ENCODE assay signal across 1 cellular context in the genomic region with DNA sequence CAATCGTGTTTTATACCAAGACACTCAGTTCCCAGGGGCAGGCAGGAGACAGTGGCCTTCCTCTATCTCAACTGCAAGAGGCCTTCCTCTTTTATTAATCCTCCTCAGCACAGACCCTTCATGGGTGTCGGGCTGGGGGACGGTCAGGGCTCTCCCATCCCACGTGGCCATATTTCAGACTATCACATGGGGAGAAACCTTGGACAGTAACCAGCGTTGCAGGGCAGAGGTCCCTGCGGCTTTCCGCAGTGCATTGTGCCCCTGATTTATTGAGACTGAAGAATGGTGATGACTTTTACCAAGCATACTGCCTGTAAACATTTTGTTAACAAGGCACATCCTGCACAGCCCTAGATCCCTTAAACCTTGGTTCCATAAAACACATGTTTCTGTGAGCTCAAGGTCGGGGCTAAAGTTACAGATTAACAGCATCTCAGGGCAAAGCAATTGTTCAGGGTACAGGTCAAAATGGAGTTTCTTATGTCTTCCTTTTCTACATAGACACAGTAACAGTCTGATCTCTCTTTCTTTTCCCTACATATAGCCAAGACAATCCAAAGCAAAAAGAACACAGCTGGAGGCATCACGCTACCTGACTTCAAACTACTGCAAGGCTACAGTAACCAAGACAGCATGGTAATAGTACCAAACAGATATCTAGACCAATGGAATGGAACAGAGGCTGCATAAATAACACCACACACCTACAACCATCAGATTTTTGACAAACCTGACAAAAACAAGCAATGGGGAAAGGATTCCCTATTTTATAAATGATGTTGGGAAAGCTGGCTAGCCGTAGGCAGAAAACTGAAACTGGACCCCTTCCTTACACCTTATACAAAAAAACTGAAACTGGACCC.
A peak's percentile ranks its signal among the peaks of the same experiment; 100 is the strongest.
TF ChIP-seq lines count a peak whose summit lies in the region.
"Not testable (repeated sequence)": the region's sequence is repeated elsewhere in the genome, so short reads cannot be mapped to it uniquely, and the experiment has no call there.

No MANE protein-coding gene starts in this region.

TF ChIP-seq in HepG2, 621 proteins besides CTCF, POLR2A, EP300 and RAD21 (continued from another document and continues in another):
- TF ChIP-seq, protein P1, sequence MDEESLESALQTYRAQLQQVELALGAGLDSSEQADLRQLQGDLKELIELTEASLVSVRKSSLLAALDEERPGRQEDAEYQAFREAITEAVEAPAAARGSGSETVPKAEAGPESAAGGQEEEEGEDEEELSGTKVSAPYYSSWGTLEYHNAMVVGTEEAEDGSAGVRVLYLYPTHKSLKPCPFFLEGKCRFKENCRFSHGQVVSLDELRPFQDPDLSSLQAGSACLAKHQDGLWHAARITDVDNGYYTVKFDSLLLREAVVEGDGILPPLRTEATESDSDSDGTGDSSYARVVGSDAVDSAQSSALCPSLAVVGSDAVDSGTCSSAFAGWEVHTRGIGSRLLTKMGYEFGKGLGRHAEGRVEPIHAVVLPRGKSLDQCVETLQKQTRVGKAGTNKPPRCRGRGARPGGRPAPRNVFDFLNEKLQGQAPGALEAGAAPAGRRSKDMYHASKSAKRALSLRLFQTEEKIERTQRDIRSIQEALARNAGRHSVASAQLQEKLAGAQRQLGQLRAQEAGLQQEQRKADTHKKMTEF (CRISPR knock-in tag; IDR thresholded peaks at IDR 0.05): peak; percentile 83
- TF ChIP-seq HDAC1 (CRISPR knock-in tag; IDR thresholded peaks at IDR 0.05) (peak; percentile 72; the same call in 1 of the 2 replicates), HOXA3 (CRISPR knock-in tag; IDR thresholded peaks at IDR 0.05) (peak; percentile 75), NONO (CRISPR knock-in tag; conservative IDR thresholded peaks at IDR 0.05) (0 out of 2 replicates have a peak, but pooled peaks have one; percentile 29), NR2F6 (CRISPR knock-in tag; IDR thresholded peaks at IDR 0.05) (peak; percentile 70), ZNF557 (CRISPR knock-in tag; IDR thresholded peaks at IDR 0.05) (peak; percentile 82; the same call in 1 of the 2 replicates), ZKSCAN8 (CRISPR knock-in tag; IDR thresholded peaks at IDR 0.05; ENCODE audit: borderline replicate concordance) (peak; percentile 80; the same call in 1 of the 2 replicates), KAT8 (CRISPR knock-in tag; IDR thresholded peaks at IDR 0.05) (peak; percentile 48; the same call in 1 of the 2 replicates), ZNF761 (CRISPR knock-in tag; conservative IDR thresholded peaks at IDR 0.05) (0 out of 2 replicates have a peak, but pooled peaks have one; percentile 64), FOXC1 (CRISPR knock-in tag; IDR thresholded peaks at IDR 0.05; ENCODE audit: borderline replicate concordance) (peak; percentile 45; the same call in 1 of the 2 replicates), MEF2D (CRISPR knock-in tag; IDR thresholded peaks at IDR 0.05) (0 out of 2 replicates have a peak, but pooled peaks have one; percentile 47), ZFP36L1 (CRISPR knock-in tag; IDR thresholded peaks at IDR 0.05) (0 out of 2 replicates have a peak, but pooled peaks have one; percentile 10), ZNF644 (CRISPR knock-in tag; IDR thresholded peaks at IDR 0.05; ENCODE audit: low read depth) (peak; percentile 69; the same call in 1 of the 2 replicates), ATF7-NPFF (CRISPR knock-in tag; IDR thresholded peaks at IDR 0.05; ENCODE audit: low read depth) (0 out of 2 replicates have a peak, but pooled peaks have one; percentile 31), REL (CRISPR knock-in tag; conservative IDR thresholded peaks at IDR 0.05) (0 out of 2 replicates have a peak, but pooled peaks have one; percentile 16), HDAC2 (CRISPR knock-in tag; IDR thresholded peaks at IDR 0.05) (peak; percentile 86), ZNF205 (CRISPR knock-in tag; IDR thresholded peaks at IDR 0.05) (0 out of 2 replicates have a peak, but pooled peaks have one; percentile 20), ZNF331 (CRISPR knock-in tag; IDR thresholded peaks at IDR 0.05) (peak; percentile 50; the same call in 1 of the 2 replicates), GATAD2A (CRISPR knock-in tag; IDR thresholded peaks at IDR 0.05) (peak; percentile 93), GABPB1 (CRISPR knock-in tag; IDR thresholded peaks at IDR 0.05) (peak; percentile 66), ZNF263 (CRISPR knock-in tag; IDR thresholded peaks at IDR 0.05) (0 out of 2 replicates have a peak, but pooled peaks have one; percentile 15), ZBTB38 (CRISPR knock-in tag; IDR thresholded peaks at IDR 0.05) (peak; percentile 80), BORCS8-MEF2B (CRISPR knock-in tag; IDR thresholded peaks at IDR 0.05) (peak; percentile 49; the same call in 1 of the 2 replicates), ZNF724P (CRISPR knock-in tag; IDR thresholded peaks at IDR 0.05; ENCODE audit: borderline replicate concordance) (peak; percentile 75; the same call in 1 of the 2 replicates), IRF2 (CRISPR knock-in tag; IDR thresholded peaks at IDR 0.05) (peak; percentile 78; the same call in 1 of the 2 replicates)
- TF ChIP-seq, protein P2, sequence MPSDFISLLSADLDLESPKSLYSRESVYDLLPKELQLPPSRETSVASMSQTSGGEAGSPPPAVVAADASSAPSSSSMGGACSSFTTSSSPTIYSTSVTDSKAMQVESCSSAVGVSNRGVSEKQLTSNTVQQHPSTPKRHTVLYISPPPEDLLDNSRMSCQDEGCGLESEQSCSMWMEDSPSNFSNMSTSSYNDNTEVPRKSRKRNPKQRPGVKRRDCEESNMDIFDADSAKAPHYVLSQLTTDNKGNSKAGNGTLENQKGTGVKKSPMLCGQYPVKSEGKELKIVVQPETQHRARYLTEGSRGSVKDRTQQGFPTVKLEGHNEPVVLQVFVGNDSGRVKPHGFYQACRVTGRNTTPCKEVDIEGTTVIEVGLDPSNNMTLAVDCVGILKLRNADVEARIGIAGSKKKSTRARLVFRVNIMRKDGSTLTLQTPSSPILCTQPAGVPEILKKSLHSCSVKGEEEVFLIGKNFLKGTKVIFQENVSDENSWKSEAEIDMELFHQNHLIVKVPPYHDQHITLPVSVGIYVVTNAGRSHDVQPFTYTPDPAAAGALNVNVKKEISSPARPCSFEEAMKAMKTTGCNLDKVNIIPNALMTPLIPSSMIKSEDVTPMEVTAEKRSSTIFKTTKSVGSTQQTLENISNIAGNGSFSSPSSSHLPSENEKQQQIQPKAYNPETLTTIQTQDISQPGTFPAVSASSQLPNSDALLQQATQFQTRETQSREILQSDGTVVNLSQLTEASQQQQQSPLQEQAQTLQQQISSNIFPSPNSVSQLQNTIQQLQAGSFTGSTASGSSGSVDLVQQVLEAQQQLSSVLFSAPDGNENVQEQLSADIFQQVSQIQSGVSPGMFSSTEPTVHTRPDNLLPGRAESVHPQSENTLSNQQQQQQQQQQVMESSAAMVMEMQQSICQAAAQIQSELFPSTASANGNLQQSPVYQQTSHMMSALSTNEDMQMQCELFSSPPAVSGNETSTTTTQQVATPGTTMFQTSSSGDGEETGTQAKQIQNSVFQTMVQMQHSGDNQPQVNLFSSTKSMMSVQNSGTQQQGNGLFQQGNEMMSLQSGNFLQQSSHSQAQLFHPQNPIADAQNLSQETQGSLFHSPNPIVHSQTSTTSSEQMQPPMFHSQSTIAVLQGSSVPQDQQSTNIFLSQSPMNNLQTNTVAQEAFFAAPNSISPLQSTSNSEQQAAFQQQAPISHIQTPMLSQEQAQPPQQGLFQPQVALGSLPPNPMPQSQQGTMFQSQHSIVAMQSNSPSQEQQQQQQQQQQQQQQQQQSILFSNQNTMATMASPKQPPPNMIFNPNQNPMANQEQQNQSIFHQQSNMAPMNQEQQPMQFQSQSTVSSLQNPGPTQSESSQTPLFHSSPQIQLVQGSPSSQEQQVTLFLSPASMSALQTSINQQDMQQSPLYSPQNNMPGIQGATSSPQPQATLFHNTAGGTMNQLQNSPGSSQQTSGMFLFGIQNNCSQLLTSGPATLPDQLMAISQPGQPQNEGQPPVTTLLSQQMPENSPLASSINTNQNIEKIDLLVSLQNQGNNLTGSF (CRISPR knock-in tag; IDR thresholded peaks at IDR 0.05): 0 out of 2 replicates have a peak, but pooled peaks have one; percentile 52
- not testable (repeated sequence) for TF ChIP-seq NONO, NR2F6 (IDR thresholded peaks at IDR 0.05)
- TF ChIP-seq, protein P3, sequence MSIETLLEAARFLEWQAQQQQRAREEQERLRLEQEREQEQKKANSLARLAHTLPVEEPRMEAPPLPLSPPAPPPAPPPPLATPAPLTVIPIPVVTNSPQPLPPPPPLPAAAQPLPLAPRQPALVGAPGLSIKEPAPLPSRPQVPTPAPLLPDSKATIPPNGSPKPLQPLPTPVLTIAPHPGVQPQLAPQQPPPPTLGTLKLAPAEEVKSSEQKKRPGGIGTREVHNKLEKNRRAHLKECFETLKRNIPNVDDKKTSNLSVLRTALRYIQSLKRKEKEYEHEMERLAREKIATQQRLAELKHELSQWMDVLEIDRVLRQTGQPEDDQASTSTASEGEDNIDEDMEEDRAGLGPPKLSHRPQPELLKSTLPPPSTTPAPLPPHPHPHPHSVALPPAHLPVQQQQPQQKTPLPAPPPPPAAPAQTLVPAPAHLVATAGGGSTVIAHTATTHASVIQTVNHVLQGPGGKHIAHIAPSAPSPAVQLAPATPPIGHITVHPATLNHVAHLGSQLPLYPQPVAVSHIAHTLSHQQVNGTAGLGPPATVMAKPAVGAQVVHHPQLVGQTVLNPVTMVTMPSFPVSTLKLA (IDR thresholded peaks at IDR 0.05): 0 out of 2 replicates have a peak, but pooled peaks have one; percentile 4
- TF ChIP-seq, protein P4, sequence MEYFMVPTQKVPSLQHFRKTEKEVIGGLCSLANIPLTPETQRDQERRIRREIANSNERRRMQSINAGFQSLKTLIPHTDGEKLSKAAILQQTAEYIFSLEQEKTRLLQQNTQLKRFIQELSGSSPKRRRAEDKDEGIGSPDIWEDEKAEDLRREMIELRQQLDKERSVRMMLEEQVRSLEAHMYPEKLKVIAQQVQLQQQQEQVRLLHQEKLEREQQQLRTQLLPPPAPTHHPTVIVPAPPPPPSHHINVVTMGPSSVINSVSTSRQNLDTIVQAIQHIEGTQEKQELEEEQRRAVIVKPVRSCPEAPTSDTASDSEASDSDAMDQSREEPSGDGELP (IDR thresholded peaks at IDR 0.05; ENCODE audit: borderline replicate concordance, low read depth): peak; percentile 65; the same call in 1 of the 2 replicates
- TF ChIP-seq, protein P5, sequence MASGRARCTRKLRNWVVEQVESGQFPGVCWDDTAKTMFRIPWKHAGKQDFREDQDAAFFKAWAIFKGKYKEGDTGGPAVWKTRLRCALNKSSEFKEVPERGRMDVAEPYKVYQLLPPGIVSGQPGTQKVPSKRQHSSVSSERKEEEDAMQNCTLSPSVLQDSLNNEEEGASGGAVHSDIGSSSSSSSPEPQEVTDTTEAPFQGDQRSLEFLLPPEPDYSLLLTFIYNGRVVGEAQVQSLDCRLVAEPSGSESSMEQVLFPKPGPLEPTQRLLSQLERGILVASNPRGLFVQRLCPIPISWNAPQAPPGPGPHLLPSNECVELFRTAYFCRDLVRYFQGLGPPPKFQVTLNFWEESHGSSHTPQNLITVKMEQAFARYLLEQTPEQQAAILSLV (CRISPR knock-in tag; IDR thresholded peaks at IDR 0.05; ENCODE audit: borderline replicate concordance): peak; percentile 75
- TF ChIP-seq, protein P6, sequence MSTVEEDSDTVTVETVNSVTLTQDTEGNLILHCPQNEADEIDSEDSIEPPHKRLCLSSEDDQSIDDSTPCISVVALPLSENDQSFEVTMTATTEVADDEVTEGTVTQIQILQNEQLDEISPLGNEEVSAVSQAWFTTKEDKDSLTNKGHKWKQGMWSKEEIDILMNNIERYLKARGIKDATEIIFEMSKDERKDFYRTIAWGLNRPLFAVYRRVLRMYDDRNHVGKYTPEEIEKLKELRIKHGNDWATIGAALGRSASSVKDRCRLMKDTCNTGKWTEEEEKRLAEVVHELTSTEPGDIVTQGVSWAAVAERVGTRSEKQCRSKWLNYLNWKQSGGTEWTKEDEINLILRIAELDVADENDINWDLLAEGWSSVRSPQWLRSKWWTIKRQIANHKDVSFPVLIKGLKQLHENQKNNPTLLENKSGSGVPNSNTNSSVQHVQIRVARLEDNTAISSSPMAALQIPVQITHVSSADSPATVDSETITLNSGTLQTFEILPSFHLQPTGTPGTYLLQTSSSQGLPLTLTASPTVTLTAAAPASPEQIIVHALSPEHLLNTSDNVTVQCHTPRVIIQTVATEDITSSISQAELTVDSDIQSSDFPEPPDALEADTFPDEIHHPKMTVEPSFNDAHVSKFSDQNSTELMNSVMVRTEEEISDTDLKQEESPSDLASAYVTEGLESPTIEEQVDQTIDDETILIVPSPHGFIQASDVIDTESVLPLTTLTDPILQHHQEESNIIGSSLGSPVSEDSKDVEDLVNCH (CRISPR knock-in tag; IDR thresholded peaks at IDR 0.05): 0 out of 2 replicates have a peak, but pooled peaks have one; percentile 42
- TF ChIP-seq, protein P7, sequence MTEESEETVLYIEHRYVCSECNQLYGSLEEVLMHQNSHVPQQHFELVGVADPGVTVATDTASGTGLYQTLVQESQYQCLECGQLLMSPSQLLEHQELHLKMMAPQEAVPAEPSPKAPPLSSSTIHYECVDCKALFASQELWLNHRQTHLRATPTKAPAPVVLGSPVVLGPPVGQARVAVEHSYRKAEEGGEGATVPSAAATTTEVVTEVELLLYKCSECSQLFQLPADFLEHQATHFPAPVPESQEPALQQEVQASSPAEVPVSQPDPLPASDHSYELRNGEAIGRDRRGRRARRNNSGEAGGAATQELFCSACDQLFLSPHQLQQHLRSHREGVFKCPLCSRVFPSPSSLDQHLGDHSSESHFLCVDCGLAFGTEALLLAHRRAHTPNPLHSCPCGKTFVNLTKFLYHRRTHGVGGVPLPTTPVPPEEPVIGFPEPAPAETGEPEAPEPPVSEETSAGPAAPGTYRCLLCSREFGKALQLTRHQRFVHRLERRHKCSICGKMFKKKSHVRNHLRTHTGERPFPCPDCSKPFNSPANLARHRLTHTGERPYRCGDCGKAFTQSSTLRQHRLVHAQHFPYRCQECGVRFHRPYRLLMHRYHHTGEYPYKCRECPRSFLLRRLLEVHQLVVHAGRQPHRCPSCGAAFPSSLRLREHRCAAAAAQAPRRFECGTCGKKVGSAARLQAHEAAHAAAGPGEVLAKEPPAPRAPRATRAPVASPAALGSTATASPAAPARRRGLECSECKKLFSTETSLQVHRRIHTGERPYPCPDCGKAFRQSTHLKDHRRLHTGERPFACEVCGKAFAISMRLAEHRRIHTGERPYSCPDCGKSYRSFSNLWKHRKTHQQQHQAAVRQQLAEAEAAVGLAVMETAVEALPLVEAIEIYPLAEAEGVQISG (CRISPR knock-in tag; IDR thresholded peaks at IDR 0.05): peak; percentile 47; the same call in 1 of the 2 replicates
- TF ChIP-seq, protein P8, sequence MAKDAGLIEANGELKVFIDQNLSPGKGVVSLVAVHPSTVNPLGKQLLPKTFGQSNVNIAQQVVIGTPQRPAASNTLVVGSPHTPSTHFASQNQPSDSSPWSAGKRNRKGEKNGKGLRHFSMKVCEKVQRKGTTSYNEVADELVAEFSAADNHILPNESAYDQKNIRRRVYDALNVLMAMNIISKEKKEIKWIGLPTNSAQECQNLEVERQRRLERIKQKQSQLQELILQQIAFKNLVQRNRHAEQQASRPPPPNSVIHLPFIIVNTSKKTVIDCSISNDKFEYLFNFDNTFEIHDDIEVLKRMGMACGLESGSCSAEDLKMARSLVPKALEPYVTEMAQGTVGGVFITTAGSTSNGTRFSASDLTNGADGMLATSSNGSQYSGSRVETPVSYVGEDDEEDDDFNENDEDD (CRISPR knock-in tag; IDR thresholded peaks at IDR 0.05; ENCODE audit: borderline replicate concordance): peak; percentile 41; the same call in 1 of the 2 replicates
- TF ChIP-seq, protein P9, sequence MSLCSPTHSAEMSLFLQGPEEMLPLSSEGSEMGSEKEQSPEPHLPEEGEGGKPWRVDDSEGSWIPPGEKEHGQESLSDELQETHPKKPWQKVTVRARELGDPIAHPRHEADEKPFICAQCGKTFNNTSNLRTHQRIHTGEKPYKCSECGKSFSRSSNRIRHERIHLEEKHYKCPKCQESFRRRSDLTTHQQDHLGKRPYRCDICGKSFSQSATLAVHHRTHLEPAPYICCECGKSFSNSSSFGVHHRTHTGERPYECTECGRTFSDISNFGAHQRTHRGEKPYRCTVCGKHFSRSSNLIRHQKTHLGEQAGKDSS (CRISPR knock-in tag; IDR thresholded peaks at IDR 0.05; ENCODE audit: borderline replicate concordance, low read depth): peak; percentile 81; the same call in 1 of the 2 replicates
